Comparison of ENCODE assay signal across 21 cellular contexts in genomic region chr10:2900530-2900929, GRCh38.
DNase-seq lines count a peak whose midpoint lies in the region; ATAC-seq, FAIRE-seq and TF ChIP-seq lines count a peak whose summit lies in the region.
"Had no signal": no experiment of that assay in that cellular context is flagged by ENCODE, and none has a peak within 500 bp of the region (broad histone marks: within the 10 kb centered on the region; RNA-seq: fewer than 3 reads in every experiment).

No MANE protein-coding gene starts in this region.

- no peaks in the 10 kb centered on the region for H4K20me1 ChIP-seq in DND-41 (ENCODE audit: insufficient read depth, low read length)
- no peaks in the 10 kb centered on the region for H4K20me1 ChIP-seq in H1 (replicated peaks in 1 of 2; ENCODE audit: control insufficient read depth in 1 of 2, insufficient read depth in 2 of 2, low read length in 2 of 2)
- H4K20me1 ChIP-seq: BLaER1 treated with 17β-estradiol and CSF1 and Interleukin-3, amounts not matched to agents 10 nM and 100 nM had no signal

- no peaks in the 10 kb centered on the region for H3K9me3 Mint-ChIP-seq in osteocyte (ENCODE audit: unreplicated experiment)
- H3K9me3 Mint-ChIP-seq in stimulated activated memory B cell treated with anti-CD40 and anti-IgM and Interleukin-4, amounts not matched to agents 10 μg/mL and 1 μg/mL and 100 μg/mL, for 72 hours, result peaks cover 3% of the 10 kb centered on the region
- H3K9me3 Mint-ChIP-seq: CD8-positive, alpha-beta T cell had no signal

- H2AK5ac ChIP-seq in H1 (ENCODE audit: low read depth, low read length), result no peak overlapping the region

- no peak overlapping the region for H3K27ac Mint-ChIP-seq in osteocyte (ENCODE audit: unreplicated experiment)
- H3K27ac Mint-ChIP-seq in stimulated activated memory B cell treated with anti-CD40 and anti-IgM and Interleukin-4, amounts not matched to agents 10 μg/mL and 1 μg/mL and 100 μg/mL, for 72 hours, result no peak overlapping the region
- H3K27ac Mint-ChIP-seq: B cell; CD8-positive, alpha-beta T cell had no signal

- no peak overlapping the region for H3K9ac ChIP-seq in DND-41 (ENCODE audit: low read depth, low read length)
- H3K9ac ChIP-seq in H1 (replicated peaks in 1 of 4; ENCODE audit: extremely low read depth in 1 of 4, low read depth in 3 of 4, low read length in 3 of 4), result no peak overlapping the region
- H3K9ac ChIP-seq: BLaER1 treated with 17β-estradiol and CSF1 and Interleukin-3, amounts not matched to agents 10 nM and 100 nM; GM23248 had no signal

- H2BK120ac ChIP-seq in H1 (replicated peaks; ENCODE audit: low read depth, low read length), result no peak overlapping the region

- no peak overlapping the region for H3K23ac ChIP-seq in H1 (ENCODE audit: insufficient read length)

- POLR2A ChIA-PET in H1 (lab: Charles Lee; ENCODE audit: partially characterized antibody), result no interaction called here

- H2BK5ac ChIP-seq in H1 (ENCODE audit: low read depth, low read length), result no peak overlapping the region

- TF ChIP-seq CTCF in DND-41 (IDR thresholded peaks at IDR 0.05; ENCODE audit: borderline replicate concordance, extremely low read depth, low read length, poor library complexity, severe bottlenecking) (no peak), H1 (IDR thresholded peaks at IDR 0.05; ENCODE audit: control extremely low read depth in 1 of 3, insufficient read depth in 1 of 3, low read depth in 1 of 3, low read length in 3 of 3) (peak in 2 of 3 experiments; percentile 22 to 32; a peak in 3 of 4 replicates), osteocyte (IDR thresholded peaks at IDR 0.05) (no peak), suprapubic skin (IDR thresholded peaks at IDR 0.05) (no peak)

- H3K36me3 ChIP-seq in DND-41 (ENCODE audit: insufficient read depth, low read length) (peaks cover 3% of the 10 kb centered on the region; the same call in 1 of the 2 replicates), KOPT-K1 (ENCODE audit: insufficient read depth, low read length) (no peaks in the 10 kb centered on the region), H1 (ENCODE audit: control insufficient read depth in 2 of 4, insufficient read depth in 4 of 4, low read length in 3 of 4) (no peaks in the 10 kb centered on the region), suprapubic skin (no peaks in the 10 kb centered on the region)
- H3K36me3 ChIP-seq: BLaER1 treated with 17β-estradiol and CSF1 and Interleukin-3, amounts not matched to agents 10 nM and 100 nM had no signal

- no peak overlapping the region for H4K91ac ChIP-seq in H1 (replicated peaks; ENCODE audit: insufficient read length, low read length)

- H4K8ac ChIP-seq in H1 (ENCODE audit: extremely low read depth, insufficient read depth, low read length), result no peak overlapping the region

- no peaks in the 10 kb centered on the region for H3K36me3 Mint-ChIP-seq in osteocyte (ENCODE audit: unreplicated experiment)
- H3K36me3 Mint-ChIP-seq in stimulated activated memory B cell treated with anti-CD40 and anti-IgM and Interleukin-4, amounts not matched to agents 10 μg/mL and 1 μg/mL and 100 μg/mL, for 72 hours, result no peaks in the 10 kb centered on the region
- H3K36me3 Mint-ChIP-seq: CD8-positive, alpha-beta T cell had no signal

- H3K4me3 ChIP-seq in DND-41 (ENCODE audit: low read depth in 1 of 2, low read length in 2 of 2) (no peak overlapping the region), H1 (ENCODE audit: extremely low read depth in 1 of 4, insufficient read depth in 2 of 4, low read depth in 3 of 4, low read length in 4 of 4) (no peak overlapping the region), suprapubic skin (no peak overlapping the region)
- H3K4me3 ChIP-seq: BLaER1 treated with 17β-estradiol and CSF1 and Interleukin-3, amounts not matched to agents 10 nM and 100 nM; GM12878; GM23248 had no signal

- no peak for FAIRE-seq in H1 (lab: Jason Lieb, UNC)
- FAIRE-seq: GM12878, GM19239, HTR-8/SVneo had no signal

- H3K4me2 ChIP-seq in DND-41 (ENCODE audit: insufficient read depth, low read length) (no peak overlapping the region), H1 (ENCODE audit: insufficient read depth in 1 of 2, low read depth in 2 of 2, low read length in 2 of 2) (no peak overlapping the region)
- H3K4me2 ChIP-seq: BLaER1 treated with 17β-estradiol and CSF1 and Interleukin-3, amounts not matched to agents 10 nM and 100 nM had no signal

- H3K27ac ChIP-seq in DND-41 (ENCODE audit: low read length), result peak overlapping the region; percentile 92
- peak overlapping the region; percentile 82 for H3K27ac ChIP-seq in KOPT-K1 (ENCODE audit: low read depth, low read length, poor library complexity, severe bottlenecking)
- H3K27ac ChIP-seq in H1 (ENCODE audit: low read depth, low read length), result no peak overlapping the region
- no peak overlapping the region for H3K27ac ChIP-seq in suprapubic skin
- H3K27ac ChIP-seq: BLaER1 treated with 17β-estradiol and CSF1 and Interleukin-3, amounts not matched to agents 10 nM and 100 nM; GM23248 had no signal

- no peak overlapping the region for H3K56ac ChIP-seq in H1 (replicated peaks; ENCODE audit: insufficient read length, low read depth, low read length)

- no peak overlapping the region for H3K4ac ChIP-seq in H1 (replicated peaks; ENCODE audit: insufficient read length, low read depth, low read length)

- WGBS in H1 (ENCODE audit: extremely low coverage in 1 of 2, insufficient coverage in 1 of 2, insufficient read length in 1 of 2, insufficient replicate concordance in 2 of 2, low coverage in 1 of 2, low lambda C conversion rate in 2 of 2, missing lambda C conversion rate in 1 of 2), 2 experiments, result 90% methylated on average over 6 of the region's 6 CpGs; no CpG with 5 or more reads in 1 of the 2 experiments
- 94% methylated on average over 4 of the region's 6 CpGs for WGBS in suprapubic skin

- CTCF ChIA-PET in H1 (lab: Charles Lee; ENCODE audit: partially characterized antibody), result interaction anchor here (0.8 to 2.1 kb wide), 7 partner anchors 9 to 858 kb away, joined by 3 to 14 read pairs (median 3); no protein-coding TSS in a partner anchor

- H3K18ac ChIP-seq in H1 (ENCODE audit: extremely low read depth, low read length), result no peak overlapping the region

- no peak overlapping the region for H2BK12ac ChIP-seq in H1 (ENCODE audit: low read depth, low read length)

- H3K4me1 ChIP-seq in DND-41 (ENCODE audit: insufficient read depth, low read length), result peaks cover 53% of the 10 kb centered on the region
- H3K4me1 ChIP-seq in H1 (replicated peaks in 1 of 4; ENCODE audit: control insufficient read depth in 3 of 4, insufficient read depth in 4 of 4, low read length in 3 of 4), result peaks cover 0 to 3% (median 0%) of the 10 kb centered on the region in 4 experiments; a peak in 2 of 7 replicates
- no peaks in the 10 kb centered on the region for H3K4me1 ChIP-seq in suprapubic skin

- H3K9me3 ChIP-seq in DND-41 (ENCODE audit: insufficient read depth, low read length, severe bottlenecking) (no peaks in the 10 kb centered on the region), KOPT-K1 (ENCODE audit: insufficient read depth, low read length, poor library complexity, severe bottlenecking) (peaks cover 5% of the 10 kb centered on the region), H1 (ENCODE audit: insufficient read depth in 2 of 2, low read depth in 1 of 2, low read length in 1 of 2) (no peaks in the 10 kb centered on the region), suprapubic skin (no peaks in the 10 kb centered on the region)
- H3K9me3 ChIP-seq: BLaER1 treated with 17β-estradiol and CSF1 and Interleukin-3, amounts not matched to agents 10 nM and 100 nM had no signal

- TF ChIP-seq RAD21 in H1 (IDR thresholded peaks at IDR 0.05 in 1 of 2, conservative IDR thresholded peaks at IDR 0.05 in 1 of 2; ENCODE audit: low read depth in 2 of 2, low read length in 2 of 2), result peak in 1 of 2 experiments; percentile 39; a peak in 3 of 4 replicates

- no peak overlapping the region for H2BK15ac ChIP-seq in H1 (ENCODE audit: low read length)

- no peak overlapping the region for H3K4me3 Mint-ChIP-seq in osteocyte (ENCODE audit: unreplicated experiment)
- no peak overlapping the region for H3K4me3 Mint-ChIP-seq in stimulated activated memory B cell treated with anti-CD40 and anti-IgM and Interleukin-4, amounts not matched to agents 10 μg/mL and 1 μg/mL and 100 μg/mL, for 72 hours
- H3K4me3 Mint-ChIP-seq: B cell; CD8-positive, alpha-beta T cell had no signal

- H3K14ac ChIP-seq in H1 (ENCODE audit: insufficient read length), result no peak overlapping the region

- H3K27me3 ChIP-seq in DND-41 (ENCODE audit: insufficient read depth, low read length, poor library complexity) (no peaks in the 10 kb centered on the region), H1 (replicated peaks in 1 of 4; ENCODE audit: control insufficient read depth in 3 of 4, extremely low read depth in 1 of 4, insufficient read depth in 3 of 4, low read length in 3 of 4) (no peaks in the 10 kb centered on the region), suprapubic skin (peaks cover 10% of the 10 kb centered on the region)
- H3K27me3 ChIP-seq: BLaER1 treated with 17β-estradiol and CSF1 and Interleukin-3, amounts not matched to agents 10 nM and 100 nM had no signal

- no peaks in the 10 kb centered on the region for H3K23me2 ChIP-seq in H1 (ENCODE audit: low read depth, low read length)

- ATAC-seq in DND-41 (ENCODE audit: insufficient read depth, low read depth), result no peak
- no peak for ATAC-seq in stimulated activated memory B cell treated with anti-CD40 and anti-IgM and Interleukin-4, amounts not matched to agents 10 μg/mL and 1 μg/mL and 100 μg/mL, for 72 hours
- ATAC-seq: CD8-positive, alpha-beta T cell; GM12878 had no signal

- peaks cover 15% of the 10 kb centered on the region for H3K79me2 ChIP-seq in DND-41 (ENCODE audit: insufficient read depth, low read length)
- no peaks in the 10 kb centered on the region for H3K79me2 ChIP-seq in H1 (ENCODE audit: control insufficient read depth in 1 of 2, insufficient read depth in 2 of 2, low read length in 2 of 2)

- H4K5ac ChIP-seq in H1 (ENCODE audit: insufficient read length, low read depth, low read length), result no peak overlapping the region

- DNase-seq in DND-41, result no peak
- peak in 1 of 2 experiments; percentile 48 for DNase-seq in H1 (ENCODE audit: low read depth in 1 of 2, low spot score in 2 of 2)
- peak; percentile 65 for DNase-seq in osteocyte (ENCODE audit: extremely low spot score, unreplicated experiment)
- no peak for DNase-seq in activated CD4-positive, CD25-positive, alpha-beta regulatory T cell (lab: John Stamatoyannopoulos, UW)
- DNase-seq in NCI-H82 (lab: John Stamatoyannopoulos, UW), result no peak
- no peak for DNase-seq in suprapubic skin (ENCODE audit: low spot score in 2 of 2)
- DNase-seq: 8988T; Calu3; CD8-positive, alpha-beta T cell; DMS79 treated with DMSO at 0.1 percent for 48 hours; EL; GM23248; H7; IMR-90 had no signal

- H3K4me1 Mint-ChIP-seq in osteocyte (ENCODE audit: unreplicated experiment), result no peaks in the 10 kb centered on the region
- H3K4me1 Mint-ChIP-seq in stimulated activated memory B cell treated with anti-CD40 and anti-IgM and Interleukin-4, amounts not matched to agents 10 μg/mL and 1 μg/mL and 100 μg/mL, for 72 hours, result no peaks in the 10 kb centered on the region
- H3K4me1 Mint-ChIP-seq: B cell had no signal

- H2AFZ ChIP-seq in DND-41 (ENCODE audit: low read depth, low read length) (no peak overlapping the region), H1 (ENCODE audit: low read length) (no peak overlapping the region)
- H2AFZ ChIP-seq: GM23248 had no signal

- no peak for TF ChIP-seq POLR2A in H1 (IDR thresholded peaks at IDR 0.05; ENCODE audit: control extremely low read depth in 1 of 2, low read depth in 2 of 2, low read length in 2 of 2)
- no peak for TF ChIP-seq POLR2A in suprapubic skin (IDR thresholded peaks at IDR 0.05)

- no peak for TF ChIP-seq EP300 in H1 (IDR thresholded peaks at IDR 0.05; ENCODE audit: borderline replicate concordance in 1 of 2, low read depth in 2 of 2, low read length in 2 of 2)
- TF ChIP-seq EP300 in suprapubic skin (IDR thresholded peaks at IDR 0.05), result no peak

- no peak overlapping the region for H2BK20ac ChIP-seq in H1 (ENCODE audit: low read length)

- H3K27me3 Mint-ChIP-seq in osteocyte (ENCODE audit: unreplicated experiment), result peaks cover 45% of the 10 kb centered on the region
- H3K27me3 Mint-ChIP-seq in stimulated activated memory B cell treated with anti-CD40 and anti-IgM and Interleukin-4, amounts not matched to agents 10 μg/mL and 1 μg/mL and 100 μg/mL, for 72 hours, result peaks cover 20% of the 10 kb centered on the region

- H3K79me1 ChIP-seq in H1 (ENCODE audit: low read depth, low read length), result no peaks in the 10 kb centered on the region

Comparison
In these comparisons a context has a peak if more than half of its experiments do, and no peak if none do; other contexts are left out.
1. H3K27ac ChIP-seq: peak in DND-41 (single experiment) and KOPT-K1 (single experiment); none in H1 (single experiment) and suprapubic skin (single experiment).
2. CTCF ChIP-seq: peak in H1 (2 of 3); none in DND-41 (single experiment), osteocyte (single experiment) and suprapubic skin (0 of 2).